In the genomic region with DNA sequence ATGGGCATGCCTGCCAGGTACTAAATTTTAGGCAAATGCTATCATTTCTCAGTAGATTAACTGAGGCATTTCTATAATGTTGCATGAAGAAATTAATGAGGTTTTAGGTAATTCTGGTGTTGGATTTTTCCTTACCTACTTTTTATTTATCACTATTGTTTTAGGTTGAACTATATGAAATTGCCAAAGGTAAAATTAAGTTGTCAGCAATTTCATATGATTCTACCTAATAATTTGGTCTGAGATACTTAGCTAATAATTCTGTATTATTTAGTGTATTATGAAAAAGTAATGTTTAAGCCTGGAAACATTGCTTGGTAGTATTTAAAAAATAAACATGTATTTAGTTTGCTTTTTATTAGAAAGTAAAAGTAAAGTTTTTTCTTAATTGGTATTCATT, we compare ENCODE assay signal across 9 cellular contexts. TPM values are rescaled to one million over a fixed set of nuclear protein-coding genes. Genes with fewer than 3 reads are reported as not detected.
"Had no signal": no experiment of that assay in that cellular context is flagged by ENCODE, and none has a peak within 500 bp of the region (broad histone marks: within the 10 kb centered on the region; RNA-seq: fewer than 3 reads in every experiment).

No MANE protein-coding gene starts in this region.

- H3K9me3 ChIP-seq: HAP-1 had no signal

- H3K36me3 ChIP-seq: HAP-1 had no signal

- H3K27ac ChIP-seq: HL-60 had no signal

- H3K4me3 Mint-ChIP-seq: GM23338, HFFc6, IgD-negative memory B cell had no signal

- H3K36me3 Mint-ChIP-seq: IgD-negative memory B cell had no signal

- DNase-seq: HFFc6, KG1 had no signal

- FAIRE-seq: H1, H54 had no signal

- H3K4me3 ChIP-seq: GM23338, HAP-1 had no signal

- H3K9me3 Mint-ChIP-seq: GM23338, HFFc6, IgD-negative memory B cell had no signal

- H3K4me1 ChIP-seq: HAP-1 had no signal

- H3K27ac Mint-ChIP-seq: GM23338, HFFc6, IgD-negative memory B cell had no signal

- H3K4me1 Mint-ChIP-seq: IgD-negative memory B cell had no signal

- ATAC-seq: HCT116 had no signal

- H3K4me2 ChIP-seq: GM23338 had no signal

- H2AFZ ChIP-seq: GM23338 had no signal

RNA-seq across cellular contexts. Expression of a gene that starts 22.7 kb away (rescaled TPM):
- polyA plus RNA-seq: IgD-negative memory B cell had no signal
